ENCODE assay signal across 16 cellular contexts in the genomic region with DNA sequence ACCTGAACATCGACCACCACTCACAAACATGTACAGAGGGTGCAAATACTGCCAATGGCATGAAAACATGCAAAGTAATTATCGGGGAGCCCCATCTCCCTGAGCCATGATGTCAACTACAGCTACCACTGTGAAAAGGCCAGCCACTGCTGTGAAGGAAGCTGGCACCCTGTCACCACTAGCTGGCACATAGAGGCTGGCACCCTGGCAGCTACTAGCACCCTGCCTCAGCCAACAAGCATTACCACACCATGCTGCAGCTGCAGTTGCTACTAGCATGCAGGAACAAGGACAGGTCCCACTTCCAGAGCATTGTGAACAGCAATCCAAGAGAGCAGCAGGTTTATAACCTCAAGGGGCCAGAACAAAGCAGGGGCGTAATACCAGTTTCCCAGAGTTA.
DNase-seq lines count a peak whose midpoint lies in the region; ATAC-seq and TF ChIP-seq lines count a peak whose summit lies in the region.
"Had no signal": no experiment of that assay in that cellular context is flagged by ENCODE, and none has a peak within 500 bp of the region (broad histone marks: within the 10 kb centered on the region; RNA-seq: fewer than 3 reads in every experiment).

No MANE protein-coding gene starts in this region.

- no peak for TF ChIP-seq EP300 in gastroesophageal sphincter (IDR thresholded peaks at IDR 0.05)

- H3K36me3 ChIP-seq in left ventricle myocardium inferior = no peaks in the 10 kb centered on the region
- no peaks in the 10 kb centered on the region for H3K36me3 ChIP-seq in gastroesophageal sphincter

- DNase-seq in Right ventricle myocardium inferior (ENCODE audit: missing footprints) (no peak), cardiac septum (ENCODE audit: low spot score) (no peak), NCI-H2029 treated with DMSO at 0.1 percent for 48 hours (lab: John Stamatoyannopoulos, UW) (peak; percentile 2), left ventricle myocardium inferior (peak; percentile 19), NOMO-1 treated with DMSO at 0.1 percent for 48 hours (lab: John Stamatoyannopoulos, UW; ENCODE audit: unreplicated experiment) (no peak)
- no peak for DNase-seq in activated T-cell treated with anti-CD3 and anti-CD28 coated beads, Interleukin-2, amount 50 U/mL, for 72 hours
- DNase-seq: C1 segment of cervical spinal cord; CD4-positive, alpha-beta memory T cell; DMS153; DMS79 treated with DMSO at 0.1 percent for 48 hours; EL; H7 had no signal

- WGBS in gastroesophageal sphincter (ENCODE audit: low coverage in 1 of 2), 2 donors = 54 to 90% methylated on average over 2 of the region's 3 CpGs

- no peaks in the 10 kb centered on the region for H3K4me1 Mint-ChIP-seq in activated T-cell treated with anti-CD3 and anti-CD28 coated beads, Interleukin-2, amount 50 U/mL, for 72 hours (ENCODE audit: low read depth)
- H3K4me1 Mint-ChIP-seq: B cell; CD4-positive, alpha-beta memory T cell; GM23338 had no signal

- peaks cover under 1 to 3% of the 10 kb centered on the region in 2 donors for H3K9me3 Mint-ChIP-seq in activated T-cell treated with anti-CD3 and anti-CD28 coated beads, Interleukin-2, amount 50 U/mL, for 72 hours

- TF ChIP-seq POLR2A in gastroesophageal sphincter (IDR thresholded peaks at IDR 0.05) = no peak

- H3K27ac ChIP-seq in left ventricle myocardium inferior (replicated peaks) (no peak overlapping the region), gastroesophageal sphincter (no peak overlapping the region)
- H3K27ac ChIP-seq: HL-60 had no signal

- no peak overlapping the region for H3K27ac Mint-ChIP-seq in activated T-cell treated with anti-CD3 and anti-CD28 coated beads, Interleukin-2, amount 50 U/mL, for 72 hours
- H3K27ac Mint-ChIP-seq: B cell, GM23338 had no signal

- no peak for TF ChIP-seq CTCF in left ventricle myocardium inferior (IDR thresholded peaks at IDR 0.05; ENCODE audit: borderline replicate concordance)
- TF ChIP-seq CTCF in gastroesophageal sphincter (IDR thresholded peaks at IDR 0.05) = no peak

- H3K4me3 Mint-ChIP-seq in activated T-cell treated with anti-CD3 and anti-CD28 coated beads, Interleukin-2, amount 50 U/mL, for 72 hours = no peak overlapping the region
- H3K4me3 Mint-ChIP-seq: B cell; CD4-positive, alpha-beta memory T cell; GM23338 had no signal

- H3K4me3 ChIP-seq in left ventricle myocardium inferior = no peak overlapping the region
- H3K4me3 ChIP-seq in gastroesophageal sphincter = no peak overlapping the region
- H3K4me3 ChIP-seq: GM23338 had no signal

- H3K27me3 ChIP-seq in left ventricle myocardium inferior (ENCODE audit: low read depth) (no peaks in the 10 kb centered on the region), gastroesophageal sphincter (no peaks in the 10 kb centered on the region)

- ATAC-seq in Right ventricle myocardium inferior (peak; percentile 59), gastroesophageal sphincter (no peak)
- ATAC-seq in activated T-cell treated with anti-CD3 and anti-CD28 coated beads, Interleukin-2, amount 50 U/mL, for 72 hours (replicated peaks in 1 of 2) = no peak
- ATAC-seq: GM23338 had no signal

- H3K9me3 ChIP-seq in left ventricle myocardium inferior (replicated peaks) (no peaks in the 10 kb centered on the region), gastroesophageal sphincter (no peaks in the 10 kb centered on the region)

- H3K27me3 Mint-ChIP-seq in activated T-cell treated with anti-CD3 and anti-CD28 coated beads, Interleukin-2, amount 50 U/mL, for 72 hours (ENCODE audit: low read depth) = peaks cover 6% of the 10 kb centered on the region
- H3K27me3 Mint-ChIP-seq: B cell; CD4-positive, alpha-beta memory T cell had no signal

- intact Hi-C loops in Right ventricle myocardium inferior (cut with DNase I) (no loop called here), cardiac septum (cut with DNase I) (no loop called here), left ventricle myocardium inferior (cut with micrococcal nuclease) (no loop called here)

- no peaks in the 10 kb centered on the region for H3K4me1 ChIP-seq in left ventricle myocardium inferior
- H3K4me1 ChIP-seq in gastroesophageal sphincter = no peaks in the 10 kb centered on the region

- no peaks in the 10 kb centered on the region for H3K36me3 Mint-ChIP-seq in activated T-cell treated with anti-CD3 and anti-CD28 coated beads, Interleukin-2, amount 50 U/mL, for 72 hours (ENCODE audit: insufficient read depth in 2 of 2)
- H3K36me3 Mint-ChIP-seq: CD4-positive, alpha-beta memory T cell had no signal

Comparison
In these comparisons a context has a peak if more than half of its experiments do, and no peak if none do; other contexts are left out.
1. DNase-seq: peak in NCI-H2029 treated with DMSO at 0.1 percent for 48 hours (single experiment) and left ventricle myocardium inferior (single experiment); none in Right ventricle myocardium inferior (single experiment), cardiac septum (single experiment), activated T-cell treated with anti-CD3 and anti-CD28 coated beads, Interleukin-2, amount 50 U/mL, for 72 hours (0 of 2) and NOMO-1 treated with DMSO at 0.1 percent for 48 hours (single experiment).